ENCODE assay signal across 1 cellular context in genomic region chrX:49838374-49838773, GRCh38.
TF ChIP-seq lines count a peak whose summit lies in the region.

No MANE protein-coding gene starts in this region.

TF ChIP-seq in GM23338, 12 proteins besides CTCF, POLR2A, EP300 and RAD21 (continued from another document):
- no peak for TF ChIP-seq ZNF462 (CRISPR knock-in tag; IDR thresholded peaks at IDR 0.05)
- TF ChIP-seq EZH2phosphoT487 (IDR thresholded peaks at IDR 0.05; ENCODE audit: unreplicated experiment) = no peak
- TF ChIP-seq EZH2 (IDR thresholded peaks at IDR 0.05; ENCODE audit: low read depth, unreplicated experiment) = no peak
- no peak for TF ChIP-seq POLR2AphosphoS5 (IDR thresholded peaks at IDR 0.05; ENCODE audit: low read depth)
